Comparison of ENCODE assay signal across 6 cellular contexts in the genomic region with DNA sequence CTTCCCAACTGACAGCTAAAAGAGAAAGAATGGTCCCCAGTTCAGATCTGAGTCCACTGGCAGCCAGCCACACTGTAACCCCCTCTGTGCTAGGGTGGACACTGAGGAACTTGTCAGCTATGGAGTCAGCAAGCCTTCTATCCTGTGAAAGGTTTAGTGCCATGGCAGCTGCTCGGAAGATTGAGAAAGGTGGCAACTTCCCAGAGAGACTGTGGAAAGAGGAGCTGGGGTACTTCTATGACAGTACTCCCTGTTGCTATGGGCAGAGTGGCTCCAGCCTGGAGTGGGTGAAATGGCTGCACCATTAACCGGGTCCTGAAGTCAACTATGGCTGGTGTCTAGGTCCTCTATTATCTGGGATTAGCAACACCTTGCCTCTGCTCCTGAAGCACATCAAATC.
"Had no signal": no experiment of that assay in that cellular context is flagged by ENCODE, and none has a peak within 500 bp of the region (broad histone marks: within the 10 kb centered on the region; RNA-seq: fewer than 3 reads in every experiment).

No MANE protein-coding gene starts in this region.

- H3K27ac Mint-ChIP-seq: GM23338, H9, IgD-negative memory B cell had no signal

- H3K4me2 ChIP-seq: GM23338 had no signal

- H2AFZ ChIP-seq: GM23338 had no signal

- H3K9me3 Mint-ChIP-seq: GM23338, H9, IgD-negative memory B cell had no signal

- H3K4me3 ChIP-seq: GM23338 had no signal

- ATAC-seq: GM23338, HepG2 had no signal

- H3K27ac ChIP-seq: HL-60 had no signal

- H3K36me3 Mint-ChIP-seq: IgD-negative memory B cell had no signal

- H3K4me1 Mint-ChIP-seq: IgD-negative memory B cell had no signal

- DNase-seq: H9, HCEC 1CT had no signal

- H3K4me3 Mint-ChIP-seq: GM23338, H9, IgD-negative memory B cell had no signal
